Comparison of ENCODE assay signal across 1 cellular context in genomic region chr1:205972491-205973168, GRCh38.
A peak's percentile ranks its signal among the peaks of the same experiment; 100 is the strongest.
TF ChIP-seq lines count a peak whose summit lies in the region.

No MANE protein-coding gene starts in this region.

TF ChIP-seq in HEK293, 187 proteins besides CTCF, POLR2A, EP300 and RAD21 (continued from another document and continues in another):
- no peak for TF ChIP-seq PRDM10 (tag by site-specific recombination; IDR thresholded peaks at IDR 0.05)
- no peak for TF ChIP-seq HOXC10 (CRISPR knock-in tag; IDR thresholded peaks at IDR 0.05)
- TF ChIP-seq ZNF585B (tag by site-specific recombination; IDR thresholded peaks at IDR 0.05), result no peak
- no peak for TF ChIP-seq ZXDB (tag by site-specific recombination; IDR thresholded peaks at IDR 0.05)
- no peak for TF ChIP-seq OVOL3 (tag by site-specific recombination; IDR thresholded peaks at IDR 0.05)
- no peak for TF ChIP-seq ZNF555 (tag by site-specific recombination; conservative IDR thresholded peaks at IDR 0.05)
- no peak for TF ChIP-seq ZNF16 (tag by site-specific recombination; IDR thresholded peaks at IDR 0.05; ENCODE audit: low read depth)
- TF ChIP-seq ZNF701 (tag by site-specific recombination; IDR thresholded peaks at IDR 0.05), result no peak
- no peak for TF ChIP-seq ZNF37A (tag by site-specific recombination; IDR thresholded peaks at IDR 0.05)
- no peak for TF ChIP-seq ZBTB6 (tag by site-specific recombination; IDR thresholded peaks at IDR 0.05)
- peak; percentile 95 for TF ChIP-seq ZNF600 (tag by site-specific recombination; IDR thresholded peaks at IDR 0.05)
- no peak for TF ChIP-seq ZNF362 (tag by site-specific recombination; IDR thresholded peaks at IDR 0.05)
- no peak for TF ChIP-seq ZBTB10 (tag by site-specific recombination; IDR thresholded peaks at IDR 0.05)
- TF ChIP-seq ZNF660 (tag by site-specific recombination; IDR thresholded peaks at IDR 0.05), result no peak
- no peak for TF ChIP-seq ZNF837 (tag by site-specific recombination; IDR thresholded peaks at IDR 0.05)
- no peak for TF ChIP-seq SCRT2 (tag by site-specific recombination; IDR thresholded peaks at IDR 0.05)
- TF ChIP-seq ZBTB48 (tag by site-specific recombination; IDR thresholded peaks at IDR 0.05), result 0 out of 2 replicates have a peak, but pooled peaks have one; percentile 23
- TF ChIP-seq ZNF114 (tag by site-specific recombination; IDR thresholded peaks at IDR 0.05), result no peak; the same call in 1 of the 2 replicates
- no peak for TF ChIP-seq ZBTB8A (tag by site-specific recombination; IDR thresholded peaks at IDR 0.05)
- TF ChIP-seq ZNF473 (tag by site-specific recombination; IDR thresholded peaks at IDR 0.05), result peak; percentile 83; the same call in 1 of the 2 replicates
- TF ChIP-seq ZNF596 (tag by site-specific recombination; IDR thresholded peaks at IDR 0.05), result no peak
- no peak for TF ChIP-seq ZNF140 (tag by site-specific recombination; IDR thresholded peaks at IDR 0.05)
- TF ChIP-seq SP2 (tag by site-specific recombination; IDR thresholded peaks at IDR 0.05), result no peak
- TF ChIP-seq ZNF169 (tag by site-specific recombination; IDR thresholded peaks at IDR 0.05), result no peak
- TF ChIP-seq ZFP69B (tag by site-specific recombination; IDR thresholded peaks at IDR 0.05), result no peak
- TF ChIP-seq YY2 (tag by site-specific recombination; IDR thresholded peaks at IDR 0.05), result no peak; the same call in 1 of the 2 replicates
- no peak for TF ChIP-seq ZNF24 (tag by site-specific recombination; IDR thresholded peaks at IDR 0.05)
- no peak for TF ChIP-seq ZNF558 (tag by site-specific recombination; IDR thresholded peaks at IDR 0.05)
- no peak for TF ChIP-seq SETDB1 (IDR thresholded peaks at IDR 0.05; ENCODE audit: insufficient read length, low read length)
- TF ChIP-seq ZNF423 (tag by site-specific recombination; IDR thresholded peaks at IDR 0.05), result no peak
- no peak for TF ChIP-seq PRDM1 (tag by site-specific recombination; IDR thresholded peaks at IDR 0.05)
- no peak for TF ChIP-seq SP7 (tag by site-specific recombination; IDR thresholded peaks at IDR 0.05)
- no peak for TF ChIP-seq ZNF658 (tag by site-specific recombination; IDR thresholded peaks at IDR 0.05)
- TF ChIP-seq ZNF629 (tag by site-specific recombination; IDR thresholded peaks at IDR 0.05), result no peak
- no peak; the same call in 1 of the 2 replicates for TF ChIP-seq ZNF670 (tag by site-specific recombination; IDR thresholded peaks at IDR 0.05; ENCODE audit: low read depth)
- no peak for TF ChIP-seq ZNF302 (tag by site-specific recombination; IDR thresholded peaks at IDR 0.05; ENCODE audit: low read depth)
- no peak for TF ChIP-seq GFI1B (tag by site-specific recombination; IDR thresholded peaks at IDR 0.05)
- TF ChIP-seq ZNF280C (tag by site-specific recombination; IDR thresholded peaks at IDR 0.05), result no peak
- no peak for TF ChIP-seq ZNF514 (tag by site-specific recombination; IDR thresholded peaks at IDR 0.05)
- TF ChIP-seq PRDM2 (tag by site-specific recombination; IDR thresholded peaks at IDR 0.05; ENCODE audit: borderline replicate concordance), result no peak
- peak; percentile 56; the same call in 1 of the 2 replicates for TF ChIP-seq REST (tag by site-specific recombination; IDR thresholded peaks at IDR 0.05)
- no peak for TF ChIP-seq ZNF354C (tag by site-specific recombination; IDR thresholded peaks at IDR 0.05; ENCODE audit: borderline replicate concordance, low read depth)
- no peak for TF ChIP-seq ZNF623 (tag by site-specific recombination; IDR thresholded peaks at IDR 0.05)
- TF ChIP-seq ZFP41 (tag by site-specific recombination; IDR thresholded peaks at IDR 0.05; ENCODE audit: borderline replicate concordance), result no peak
- no peak for TF ChIP-seq ZNF341 (tag by site-specific recombination; IDR thresholded peaks at IDR 0.05; ENCODE audit: low read depth)
